In genomic region chr9:278651-279050, GRCh38 we compare ENCODE assay signal across 11 cellular contexts.
DNase-seq lines count a peak whose midpoint lies in the region; ATAC-seq and TF ChIP-seq lines count a peak whose summit lies in the region.
"Had no signal": no experiment of that assay in that cellular context is flagged by ENCODE, and none has a peak within 500 bp of the region (broad histone marks: within the 10 kb centered on the region; RNA-seq: fewer than 3 reads in every experiment).

No MANE protein-coding gene starts in this region.

- ATAC-seq in CD4-positive, alpha-beta T cell (ENCODE audit: poor library complexity): peak; percentile 57
- ATAC-seq in GM21825 (IDR thresholded peaks at IDR 0.05; ENCODE audit: unreplicated experiment) (peak; percentile 46), left lung (peak; percentile 60), HG03439 (IDR thresholded peaks at IDR 0.05; ENCODE audit: unreplicated experiment) (no peak), GM21528 (IDR thresholded peaks at IDR 0.05; ENCODE audit: low FRiP score, unreplicated experiment) (no peak), HG02588 (IDR thresholded peaks at IDR 0.05; ENCODE audit: unreplicated experiment) (no peak)

- peaks cover 44% of the 10 kb centered on the region for H3K4me1 Mint-ChIP-seq in CD4-positive, alpha-beta T cell (ENCODE audit: low read depth)
- peaks cover 35% of the 10 kb centered on the region for H3K4me1 Mint-ChIP-seq in activated CD4-positive, alpha-beta memory T cell treated with anti-CD3 and anti-CD28 coated beads, Interleukin-2, amount 10 ng/mL, durations not matched to agents 7 days and 5 days

- H3K27ac Mint-ChIP-seq in CD4-positive, alpha-beta T cell: no peak overlapping the region
- no peak overlapping the region for H3K27ac Mint-ChIP-seq in activated CD4-positive, alpha-beta memory T cell treated with anti-CD3 and anti-CD28 coated beads, Interleukin-2, amount 10 ng/mL, durations not matched to agents 7 days and 5 days

- H3K4me3 Mint-ChIP-seq in CD4-positive, alpha-beta T cell: no peak overlapping the region
- H3K4me3 Mint-ChIP-seq in activated CD4-positive, alpha-beta memory T cell treated with anti-CD3 and anti-CD28 coated beads, Interleukin-2, amount 10 ng/mL, durations not matched to agents 7 days and 5 days: no peak overlapping the region

- peak overlapping the region; percentile 95 for H3K27ac ChIP-seq in CD4-positive, alpha-beta T cell (ENCODE audit: low read depth, low read length)
- H3K27ac ChIP-seq in left lung: peak overlapping the region in 1 of 2 donors; percentile 45
- H3K27ac ChIP-seq: SJCRH30 had no signal

- no peaks in the 10 kb centered on the region for H3K27me3 Mint-ChIP-seq in CD4-positive, alpha-beta T cell
- no peaks in the 10 kb centered on the region for H3K27me3 Mint-ChIP-seq in activated CD4-positive, alpha-beta memory T cell treated with anti-CD3 and anti-CD28 coated beads, Interleukin-2, amount 10 ng/mL, durations not matched to agents 7 days and 5 days

- CTCF ChIA-PET in CD4-positive, alpha-beta T cell (lab: Charles Lee): no interaction called here
- CTCF ChIA-PET in activated CD4-positive, alpha-beta memory T cell treated with anti-CD3 and anti-CD28 coated beads, Interleukin-2, amount 10 ng/mL, durations not matched to agents 7 days and 5 days (lab: Charles Lee): interaction anchor here (1.3 to 2.7 kb wide), 2 partner anchors 9 to 63 kb away, joined by 4 to 16 read pairs; partner anchors contain the start of gene DOCK8

- no peak overlapping the region for H3K4me3 ChIP-seq in left lung
- H3K4me3 ChIP-seq: SJCRH30 had no signal

- no peaks in the 10 kb centered on the region for H3K9me3 Mint-ChIP-seq in CD4-positive, alpha-beta T cell
- H3K9me3 Mint-ChIP-seq in activated CD4-positive, alpha-beta memory T cell treated with anti-CD3 and anti-CD28 coated beads, Interleukin-2, amount 10 ng/mL, durations not matched to agents 7 days and 5 days: no peaks in the 10 kb centered on the region

- peak in 4 of 10 experiments; percentile 23 to 30 (median 24) for DNase-seq in CD4-positive, alpha-beta T cell
- DNase-seq in activated CD4-positive, alpha-beta memory T cell treated with anti-CD3 and anti-CD28 coated beads, Interleukin-2, amount 10 ng/mL, durations not matched to agents 7 days and 5 days: peak; percentile 77
- DNase-seq in left lung: no peak
- DNase-seq in NCI-H2029 treated with DMSO at 0.1 percent for 48 hours (lab: John Stamatoyannopoulos, UW): no peak
- DNase-seq: NCI-H1105, nucleus accumbens, SJCRH30 had no signal

- TF ChIP-seq CTCF in CD4-positive, alpha-beta T cell (IDR thresholded peaks at IDR 0.05): no peak
- TF ChIP-seq CTCF in left lung (IDR thresholded peaks at IDR 0.05): no peak

- peaks cover 0 to 73% of the 10 kb centered on the region in 2 donors for H3K4me1 ChIP-seq in left lung
- H3K4me1 ChIP-seq: SJCRH30 had no signal

- POLR2A ChIA-PET in CD4-positive, alpha-beta T cell (lab: Charles Lee): interaction anchor here (2.0 to 2.4 kb wide), 2 partner anchors 8 to 63 kb away, joined by 7 to 13 read pairs; partner anchors contain the start of gene DOCK8
- POLR2A ChIA-PET in activated CD4-positive, alpha-beta memory T cell treated with anti-CD3 and anti-CD28 coated beads, Interleukin-2, amount 10 ng/mL, durations not matched to agents 7 days and 5 days (lab: Charles Lee): interaction anchor here (1.1 to 13.8 kb wide), 11 partner anchors 9 to 63 kb away, joined by 3 to 197 read pairs (median 6); partner anchors contain the start of gene DOCK8

- H3K9me3 ChIP-seq in CD4-positive, alpha-beta T cell (ENCODE audit: control insufficient read depth, low read length): no peaks in the 10 kb centered on the region
- H3K9me3 ChIP-seq in left lung: no peaks in the 10 kb centered on the region
- H3K9me3 ChIP-seq: SJCRH30 had no signal

- H3K27me3 ChIP-seq in CD4-positive, alpha-beta T cell (ENCODE audit: control insufficient read depth, insufficient read depth, low read length): no peaks in the 10 kb centered on the region
- no peaks in the 10 kb centered on the region for H3K27me3 ChIP-seq in left lung
- H3K27me3 ChIP-seq: SJCRH30 had no signal

- H3K36me3 ChIP-seq in left lung: no peaks in the 10 kb centered on the region
- H3K36me3 ChIP-seq: SJCRH30 had no signal

- H3K36me3 Mint-ChIP-seq in CD4-positive, alpha-beta T cell (ENCODE audit: low read depth): peaks cover 46% of the 10 kb centered on the region
- H3K36me3 Mint-ChIP-seq in activated CD4-positive, alpha-beta memory T cell treated with anti-CD3 and anti-CD28 coated beads, Interleukin-2, amount 10 ng/mL, durations not matched to agents 7 days and 5 days (ENCODE audit: low read depth): peaks cover 47% of the 10 kb centered on the region

- intact Hi-C loops in CD4-positive, alpha-beta T cell (cut with DNase I, micrococcal nuclease): loop anchor here in 1 of 2 experiments (5.0 kb wide), 1 partner anchor 101 kb away; the partner anchor contains the start of gene ZNG1A
- intact Hi-C loops in left lung (cut with DNase I): no loop called here

Comparison
In these comparisons a context has a peak if more than half of its experiments do, and no peak if none do; other contexts are left out.
1. ATAC-seq: peak in CD4-positive, alpha-beta T cell (single experiment), GM21825 (single experiment) and left lung (single experiment); none in HG03439 (single experiment), GM21528 (single experiment) and HG02588 (single experiment).